In the genomic region with DNA sequence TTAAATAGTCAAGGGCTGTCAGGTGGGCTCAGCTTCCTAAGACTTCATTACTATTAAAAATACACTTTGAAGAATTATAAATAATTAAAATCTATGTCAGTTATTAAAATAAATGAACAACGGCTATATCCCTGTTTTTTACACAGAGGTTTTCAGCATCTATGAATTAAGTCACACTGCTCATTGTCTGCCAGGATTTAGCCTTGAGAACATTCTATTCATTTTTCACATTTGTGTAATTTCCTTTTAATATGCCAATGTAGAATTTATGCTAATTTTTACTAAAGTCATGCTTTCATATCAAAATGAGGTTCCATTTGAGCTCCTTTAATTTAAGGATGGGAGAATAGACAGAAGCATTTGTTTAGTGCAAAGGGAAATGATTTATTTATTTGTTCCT, we compare ENCODE assay signal across 1 cellular context.
TF ChIP-seq lines count a peak whose summit lies in the region.

No MANE protein-coding gene starts in this region.

TF ChIP-seq in GM23338, 12 proteins besides CTCF, POLR2A, EP300 and RAD21 (continued from another document):
- TF ChIP-seq, protein P1, sequence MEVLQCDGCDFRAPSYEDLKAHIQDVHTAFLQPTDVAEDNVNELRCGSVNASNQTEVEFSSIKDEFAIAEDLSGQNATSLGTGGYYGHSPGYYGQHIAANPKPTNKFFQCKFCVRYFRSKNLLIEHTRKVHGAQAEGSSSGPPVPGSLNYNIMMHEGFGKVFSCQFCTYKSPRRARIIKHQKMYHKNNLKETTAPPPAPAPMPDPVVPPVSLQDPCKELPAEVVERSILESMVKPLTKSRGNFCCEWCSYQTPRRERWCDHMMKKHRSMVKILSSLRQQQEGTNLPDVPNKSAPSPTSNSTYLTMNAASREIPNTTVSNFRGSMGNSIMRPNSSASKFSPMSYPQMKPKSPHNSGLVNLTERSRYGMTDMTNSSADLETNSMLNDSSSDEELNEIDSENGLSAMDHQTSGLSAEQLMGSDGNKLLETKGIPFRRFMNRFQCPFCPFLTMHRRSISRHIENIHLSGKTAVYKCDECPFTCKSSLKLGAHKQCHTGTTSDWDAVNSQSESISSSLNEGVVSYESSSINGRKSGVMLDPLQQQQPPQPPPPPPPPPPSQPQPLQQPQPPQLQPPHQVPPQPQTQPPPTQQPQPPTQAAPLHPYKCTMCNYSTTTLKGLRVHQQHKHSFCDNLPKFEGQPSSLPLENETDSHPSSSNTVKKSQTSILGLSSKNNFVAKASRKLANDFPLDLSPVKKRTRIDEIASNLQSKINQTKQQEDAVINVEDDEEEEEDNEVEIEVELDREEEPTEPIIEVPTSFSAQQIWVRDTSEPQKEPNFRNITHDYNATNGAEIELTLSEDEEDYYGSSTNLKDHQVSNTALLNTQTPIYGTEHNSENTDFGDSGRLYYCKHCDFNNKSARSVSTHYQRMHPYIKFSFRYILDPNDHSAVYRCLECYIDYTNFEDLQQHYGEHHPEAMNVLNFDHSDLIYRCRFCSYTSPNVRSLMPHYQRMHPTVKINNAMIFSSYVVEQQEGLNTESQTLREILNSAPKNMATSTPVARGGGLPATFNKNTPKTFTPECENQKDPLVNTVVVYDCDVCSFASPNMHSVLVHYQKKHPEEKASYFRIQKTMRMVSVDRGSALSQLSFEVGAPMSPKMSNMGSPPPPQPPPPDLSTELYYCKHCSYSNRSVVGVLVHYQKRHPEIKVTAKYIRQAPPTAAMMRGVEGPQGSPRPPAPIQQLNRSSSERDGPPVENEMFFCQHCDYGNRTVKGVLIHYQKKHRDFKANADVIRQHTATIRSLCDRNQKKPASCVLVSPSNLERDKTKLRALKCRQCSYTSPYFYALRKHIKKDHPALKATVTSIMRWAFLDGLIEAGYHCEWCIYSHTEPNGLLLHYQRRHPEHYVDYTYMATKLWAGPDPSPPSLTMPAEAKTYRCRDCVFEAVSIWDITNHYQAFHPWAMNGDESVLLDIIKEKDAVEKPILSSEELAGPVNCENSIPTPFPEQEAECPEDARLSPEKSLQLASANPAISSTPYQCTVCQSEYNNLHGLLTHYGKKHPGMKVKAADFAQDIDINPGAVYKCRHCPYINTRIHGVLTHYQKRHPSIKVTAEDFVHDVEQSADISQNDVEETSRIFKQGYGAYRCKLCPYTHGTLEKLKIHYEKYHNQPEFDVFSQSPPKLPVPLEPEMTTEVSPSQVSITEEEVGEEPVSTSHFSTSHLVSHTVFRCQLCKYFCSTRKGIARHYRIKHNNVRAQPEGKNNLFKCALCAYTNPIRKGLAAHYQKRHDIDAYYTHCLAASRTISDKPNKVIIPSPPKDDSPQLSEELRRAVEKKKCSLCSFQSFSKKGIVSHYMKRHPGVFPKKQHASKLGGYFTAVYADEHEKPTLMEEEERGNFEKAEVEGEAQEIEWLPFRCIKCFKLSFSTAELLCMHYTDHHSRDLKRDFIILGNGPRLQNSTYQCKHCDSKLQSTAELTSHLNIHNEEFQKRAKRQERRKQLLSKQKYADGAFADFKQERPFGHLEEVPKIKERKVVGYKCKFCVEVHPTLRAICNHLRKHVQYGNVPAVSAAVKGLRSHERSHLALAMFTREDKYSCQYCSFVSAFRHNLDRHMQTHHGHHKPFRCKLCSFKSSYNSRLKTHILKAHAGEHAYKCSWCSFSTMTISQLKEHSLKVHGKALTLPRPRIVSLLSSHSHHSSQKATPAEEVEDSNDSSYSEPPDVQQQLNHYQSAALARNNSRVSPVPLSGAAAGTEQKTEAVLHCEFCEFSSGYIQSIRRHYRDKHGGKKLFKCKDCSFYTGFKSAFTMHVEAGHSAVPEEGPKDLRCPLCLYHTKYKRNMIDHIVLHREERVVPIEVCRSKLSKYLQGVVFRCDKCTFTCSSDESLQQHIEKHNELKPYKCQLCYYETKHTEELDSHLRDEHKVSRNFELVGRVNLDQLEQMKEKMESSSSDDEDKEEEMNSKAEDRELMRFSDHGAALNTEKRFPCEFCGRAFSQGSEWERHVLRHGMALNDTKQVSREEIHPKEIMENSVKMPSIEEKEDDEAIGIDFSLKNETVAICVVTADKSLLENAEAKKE (CRISPR knock-in tag; IDR thresholded peaks at IDR 0.05) = no peak
- TF ChIP-seq EZH2phosphoT487 (IDR thresholded peaks at IDR 0.05; ENCODE audit: unreplicated experiment) = no peak
- no peak for TF ChIP-seq REST (IDR thresholded peaks at IDR 0.05; ENCODE audit: unreplicated experiment)
- TF ChIP-seq ZNF114 (CRISPR knock-in tag; IDR thresholded peaks at IDR 0.05) = no peak
- no peak for TF ChIP-seq EZH2 (IDR thresholded peaks at IDR 0.05; ENCODE audit: low read depth, unreplicated experiment)
- TF ChIP-seq CREB1 (CRISPR knock-in tag; IDR thresholded peaks at IDR 0.05; ENCODE audit: low read depth) = no peak
- no peak for TF ChIP-seq ZNF331 (CRISPR knock-in tag; IDR thresholded peaks at IDR 0.05; ENCODE audit: low read depth)
- TF ChIP-seq JUNB (IDR thresholded peaks at IDR 0.05; ENCODE audit: unreplicated experiment) = no peak
- no peak for TF ChIP-seq STAT1 (IDR thresholded peaks at IDR 0.05; ENCODE audit: unreplicated experiment)
